8 cellular contexts compared by ENCODE assay signal in the genomic region with DNA sequence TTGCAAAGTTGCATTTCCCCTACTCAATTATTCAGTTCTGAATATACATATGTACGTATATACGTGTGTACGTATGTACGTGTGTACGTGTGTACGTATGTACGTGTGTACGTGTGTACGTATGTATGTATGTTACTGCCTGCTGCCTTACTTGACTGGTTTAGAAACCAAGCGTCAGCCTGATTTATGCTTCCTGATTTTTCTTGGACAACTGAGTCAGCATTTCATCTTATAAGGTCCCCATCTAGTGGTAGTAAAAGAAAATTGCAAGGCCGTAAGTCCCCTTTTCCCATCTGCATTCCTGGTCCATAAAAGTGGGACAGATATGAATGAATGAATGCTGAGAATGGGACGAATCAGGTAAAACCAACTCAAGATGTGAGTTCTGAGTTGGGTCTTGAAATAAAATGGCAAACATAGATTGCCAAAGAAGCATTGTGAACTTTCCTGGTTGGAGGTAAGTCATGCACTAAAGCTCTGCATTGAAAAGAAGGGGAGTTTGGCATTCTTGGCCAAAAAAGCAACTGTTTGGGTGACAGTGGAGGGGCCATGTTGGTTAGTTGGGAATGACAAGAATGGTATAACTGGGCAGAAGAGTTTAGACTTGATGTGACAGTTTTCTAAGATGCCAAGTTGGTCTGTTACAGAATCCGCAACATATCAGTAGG.
DNase-seq lines count a peak whose midpoint lies in the region; ATAC-seq and TF ChIP-seq lines count a peak whose summit lies in the region.

No MANE protein-coding gene starts in this region.

- no peak overlapping the region for H3K23ac ChIP-seq in mesenchymal stem cell (ENCODE audit: low read length in 2 of 2)

- no peaks in the 10 kb centered on the region for H3K79me1 ChIP-seq in mesenchymal stem cell (replicated peaks; ENCODE audit: low read length, poor library complexity, severe bottlenecking)

- peak overlapping the region; percentile 23 for H3K9ac ChIP-seq in mesenchymal stem cell (ENCODE audit: low read length)

- POLR2A ChIA-PET in A673 (lab: Charles Lee; ENCODE audit: low non-redundant PET): no interaction called here

- H3K9me3 ChIP-seq in A673 (ENCODE audit: low read depth, low read length, poor library complexity, severe bottlenecking): no peaks in the 10 kb centered on the region
- H3K9me3 ChIP-seq in mesenchymal stem cell (ENCODE audit: control insufficient read depth, low read length): no peaks in the 10 kb centered on the region

- intact Hi-C loops in A673 (cut with micrococcal nuclease; ENCODE audit: unreplicated experiment): loop anchor here (1.0 to 5.0 kb wide), 2 partner anchors 211 to 340 kb away; no protein-coding TSS in a partner anchor

- H3K14ac ChIP-seq in mesenchymal stem cell (ENCODE audit: low read length in 2 of 2): no peak overlapping the region

- no TSS peak for BruUV-seq in A673 (replicated peaks; lab: Mats Ljungman, UMichigan)

- no peak overlapping the region for H4K8ac ChIP-seq in mesenchymal stem cell (ENCODE audit: low read length)

- TF ChIP-seq CTCF in A673 (conservative IDR thresholded peaks at IDR 0.05; ENCODE audit: low read depth, low read length): peak; percentile 78
- TF ChIP-seq CTCF in GM13976 (IDR thresholded peaks at IDR 0.05; ENCODE audit: borderline replicate concordance, control extremely low read depth, extremely low read depth, insufficient read depth, missing control alignments): peak; percentile 58

- H3K27me3 ChIP-seq in A673 (replicated peaks; ENCODE audit: insufficient read depth, low read depth, low read length, poor library complexity) (no peaks in the 10 kb centered on the region), mesenchymal stem cell (ENCODE audit: control insufficient read depth in 1 of 2, insufficient read depth in 1 of 2, low read length in 2 of 2) (peaks cover 0 to 8% of the 10 kb centered on the region in 2 experiments)

- no peak overlapping the region for H2BK120ac ChIP-seq in mesenchymal stem cell (ENCODE audit: low read depth, low read length)

- H3K4ac ChIP-seq in mesenchymal stem cell (ENCODE audit: low read depth in 1 of 2, low read length in 2 of 2): no peak overlapping the region

- H3K4me3 ChIP-seq in A673 (ENCODE audit: low read depth, low read length, poor library complexity, severe bottlenecking): no peak overlapping the region
- no peak overlapping the region for H3K4me3 ChIP-seq in mesenchymal stem cell (ENCODE audit: insufficient read depth in 1 of 2, low read depth in 1 of 2, low read length in 2 of 2)

- H3K27ac ChIP-seq in A673 (ENCODE audit: low read depth, low read length, poor library complexity, severe bottlenecking) (no peak overlapping the region), mesenchymal stem cell (ENCODE audit: low read length, poor library complexity, severe bottlenecking) (no peak overlapping the region)

- no peak overlapping the region for H2BK15ac ChIP-seq in mesenchymal stem cell (ENCODE audit: low read depth, poor library complexity, severe bottlenecking)

- 48% methylated on average over 12 of the region's 13 CpGs for WGBS in mesenchymal stem cell

- in situ Hi-C loops in GM13976 (cut with MboI; ENCODE audit: low sequenced_read_pairs, unreplicated experiment): loop anchor here (10.0 kb wide), 1 partner anchor 338 kb away; no protein-coding TSS in a partner anchor

- no peak overlapping the region for H3K4me2 ChIP-seq in mesenchymal stem cell (ENCODE audit: low read length, poor library complexity, severe bottlenecking)

- ATAC-seq in HG03354 (IDR thresholded peaks at IDR 0.05; ENCODE audit: poor library complexity, severe bottlenecking, unreplicated experiment) (no peak), HG03442 (IDR thresholded peaks at IDR 0.05; ENCODE audit: unreplicated experiment) (no peak)

- DNase-seq in A673 (ENCODE audit: low spot score) (peak; percentile 72), GM13976 (ENCODE audit: low spot score) (peak; percentile 32), NCI-H526 (lab: John Stamatoyannopoulos, UW) (peak; percentile 33 to 61), cerebellum (ENCODE audit: low spot score) (peak; percentile 45), mesenchymal stem cell (peak; percentile 72), activated gamma-delta T cell (lab: John Stamatoyannopoulos, UW) (no peak)

- H3K36me3 ChIP-seq in A673 (ENCODE audit: insufficient read depth, low read length, poor library complexity, severe bottlenecking) (no peaks in the 10 kb centered on the region), mesenchymal stem cell (ENCODE audit: control insufficient read depth in 1 of 2, insufficient read depth in 2 of 2, low read depth in 1 of 2, low read length in 2 of 2) (no peaks in the 10 kb centered on the region)

- no peak overlapping the region for H2AFZ ChIP-seq in mesenchymal stem cell (ENCODE audit: low read depth, low read length)

- no peak overlapping the region for H2BK5ac ChIP-seq in mesenchymal stem cell (ENCODE audit: low read depth, low read length, poor library complexity, severe bottlenecking)

- no peak overlapping the region for H2AK5ac ChIP-seq in mesenchymal stem cell (ENCODE audit: low read length, severe bottlenecking)

- no peak overlapping the region for H2BK12ac ChIP-seq in mesenchymal stem cell (ENCODE audit: low read length in 2 of 2)

- H3K18ac ChIP-seq in mesenchymal stem cell (ENCODE audit: low read depth in 1 of 2, low read length in 2 of 2): no peak overlapping the region

- no peak overlapping the region for H4K91ac ChIP-seq in mesenchymal stem cell (ENCODE audit: low read length)

- CTCF ChIA-PET in A673 (lab: Charles Lee): interaction anchor here (1.0 to 3.7 kb wide), 2 partner anchors 70 to 152 kb away, joined by 5 to 16 read pairs; no protein-coding TSS in a partner anchor

- H3K4me1 ChIP-seq in A673 (ENCODE audit: insufficient read depth, low read length, poor library complexity, severe bottlenecking) (no peaks in the 10 kb centered on the region), mesenchymal stem cell (ENCODE audit: control insufficient read depth, insufficient read depth, low read depth, low read length) (no peaks in the 10 kb centered on the region)
